Comparison of ENCODE assay signal across 1 cellular context in the genomic region with DNA sequence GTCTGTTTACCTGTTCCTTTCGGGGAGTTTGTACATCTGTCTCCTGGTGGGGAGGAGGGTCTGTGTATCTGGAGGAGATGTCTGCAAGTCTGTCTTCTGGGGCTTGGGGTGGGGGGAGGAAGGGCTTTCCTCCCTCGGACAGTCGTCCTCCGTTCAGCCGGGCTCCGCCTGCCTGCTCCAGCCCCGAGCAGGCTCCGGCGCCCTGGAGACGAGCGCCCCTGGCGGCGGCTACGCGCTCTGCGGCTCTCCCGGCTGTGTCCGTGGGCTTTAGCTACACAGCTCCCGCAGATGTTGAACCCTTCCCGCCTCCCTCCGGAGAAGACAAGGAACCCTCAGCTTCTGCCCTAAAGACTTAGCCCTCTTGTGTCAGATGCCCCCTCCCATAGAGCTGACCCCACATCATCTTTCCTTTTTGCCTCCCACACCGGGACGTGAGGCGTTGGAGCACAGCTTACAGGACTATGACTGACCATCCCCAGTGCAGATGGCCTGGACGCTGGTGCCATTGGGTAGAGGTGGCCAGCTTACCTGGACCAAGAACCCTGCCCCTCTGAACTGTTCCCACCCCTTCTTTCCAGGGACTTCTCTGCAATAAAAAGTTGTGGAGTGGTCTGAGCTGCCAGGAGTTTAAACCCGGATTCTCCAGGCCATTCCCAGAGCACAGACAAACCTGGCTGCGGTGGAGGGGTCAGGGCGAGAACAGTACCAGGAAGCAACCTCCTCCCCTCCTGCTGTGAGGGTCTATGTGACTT.
TF ChIP-seq lines count a peak whose summit lies in the region.

No MANE protein-coding gene starts in this region.

TF ChIP-seq in HEK293, 187 proteins besides CTCF, POLR2A, EP300 and RAD21 (continued from another document):
- TF ChIP-seq, protein P1, sequence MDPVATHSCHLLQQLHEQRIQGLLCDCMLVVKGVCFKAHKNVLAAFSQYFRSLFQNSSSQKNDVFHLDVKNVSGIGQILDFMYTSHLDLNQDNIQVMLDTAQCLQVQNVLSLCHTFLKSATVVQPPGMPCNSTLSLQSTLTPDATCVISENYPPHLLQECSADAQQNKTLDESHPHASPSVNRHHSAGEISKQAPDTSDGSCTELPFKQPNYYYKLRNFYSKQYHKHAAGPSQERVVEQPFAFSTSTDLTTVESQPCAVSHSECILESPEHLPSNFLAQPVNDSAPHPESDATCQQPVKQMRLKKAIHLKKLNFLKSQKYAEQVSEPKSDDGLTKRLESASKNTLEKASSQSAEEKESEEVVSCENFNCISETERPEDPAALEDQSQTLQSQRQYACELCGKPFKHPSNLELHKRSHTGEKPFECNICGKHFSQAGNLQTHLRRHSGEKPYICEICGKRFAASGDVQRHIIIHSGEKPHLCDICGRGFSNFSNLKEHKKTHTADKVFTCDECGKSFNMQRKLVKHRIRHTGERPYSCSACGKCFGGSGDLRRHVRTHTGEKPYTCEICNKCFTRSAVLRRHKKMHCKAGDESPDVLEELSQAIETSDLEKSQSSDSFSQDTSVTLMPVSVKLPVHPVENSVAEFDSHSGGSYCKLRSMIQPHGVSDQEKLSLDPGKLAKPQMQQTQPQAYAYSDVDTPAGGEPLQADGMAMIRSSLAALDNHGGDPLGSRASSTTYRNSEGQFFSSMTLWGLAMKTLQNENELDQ (tag by site-specific recombination; IDR thresholded peaks at IDR 0.05; ENCODE audit: low read depth) = no peak
- no peak for TF ChIP-seq ZNF140 (tag by site-specific recombination; IDR thresholded peaks at IDR 0.05)
- no peak for TF ChIP-seq PRDM1 (tag by site-specific recombination; IDR thresholded peaks at IDR 0.05)
- TF ChIP-seq ZNF211 (tag by site-specific recombination; IDR thresholded peaks at IDR 0.05; ENCODE audit: low read depth) = no peak
- TF ChIP-seq, protein P2, sequence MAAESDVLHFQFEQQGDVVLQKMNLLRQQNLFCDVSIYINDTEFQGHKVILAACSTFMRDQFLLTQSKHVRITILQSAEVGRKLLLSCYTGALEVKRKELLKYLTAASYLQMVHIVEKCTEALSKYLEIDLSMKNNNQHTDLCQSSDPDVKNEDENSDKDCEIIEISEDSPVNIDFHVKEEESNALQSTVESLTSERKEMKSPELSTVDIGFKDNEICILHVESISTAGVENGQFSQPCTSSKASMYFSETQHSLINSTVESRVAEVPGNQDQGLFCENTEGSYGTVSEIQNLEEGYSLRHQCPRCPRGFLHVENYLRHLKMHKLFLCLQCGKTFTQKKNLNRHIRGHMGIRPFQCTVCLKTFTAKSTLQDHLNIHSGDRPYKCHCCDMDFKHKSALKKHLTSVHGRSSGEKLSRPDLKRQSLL (tag by site-specific recombination; IDR thresholded peaks at IDR 0.05) = peak; percentile 78
- TF ChIP-seq, protein P3, sequence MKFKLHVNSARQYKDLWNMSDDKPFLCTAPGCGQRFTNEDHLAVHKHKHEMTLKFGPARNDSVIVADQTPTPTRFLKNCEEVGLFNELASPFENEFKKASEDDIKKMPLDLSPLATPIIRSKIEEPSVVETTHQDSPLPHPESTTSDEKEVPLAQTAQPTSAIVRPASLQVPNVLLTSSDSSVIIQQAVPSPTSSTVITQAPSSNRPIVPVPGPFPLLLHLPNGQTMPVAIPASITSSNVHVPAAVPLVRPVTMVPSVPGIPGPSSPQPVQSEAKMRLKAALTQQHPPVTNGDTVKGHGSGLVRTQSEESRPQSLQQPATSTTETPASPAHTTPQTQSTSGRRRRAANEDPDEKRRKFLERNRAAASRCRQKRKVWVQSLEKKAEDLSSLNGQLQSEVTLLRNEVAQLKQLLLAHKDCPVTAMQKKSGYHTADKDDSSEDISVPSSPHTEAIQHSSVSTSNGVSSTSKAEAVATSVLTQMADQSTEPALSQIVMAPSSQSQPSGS (tag by site-specific recombination; IDR thresholded peaks at IDR 0.05; ENCODE audit: low read depth) = no peak
- no peak for TF ChIP-seq SP2 (tag by site-specific recombination; IDR thresholded peaks at IDR 0.05)
- no peak for TF ChIP-seq ZNF571 (tag by site-specific recombination; IDR thresholded peaks at IDR 0.05)
- no peak for TF ChIP-seq ZBTB20 (tag by site-specific recombination; IDR thresholded peaks at IDR 0.05)
- no peak for TF ChIP-seq ZNF600 (tag by site-specific recombination; IDR thresholded peaks at IDR 0.05)
- no peak for TF ChIP-seq ZNF146 (tag by site-specific recombination; IDR thresholded peaks at IDR 0.05)
- TF ChIP-seq ZNF391 (tag by site-specific recombination; IDR thresholded peaks at IDR 0.05; ENCODE audit: borderline replicate concordance, low read depth) = no peak
- TF ChIP-seq HOXD13 (CRISPR knock-in tag; IDR thresholded peaks at IDR 0.05; ENCODE audit: borderline replicate concordance) = no peak
- no peak for TF ChIP-seq GLI4 (tag by site-specific recombination; IDR thresholded peaks at IDR 0.05)
- TF ChIP-seq ZNF248 (tag by site-specific recombination; IDR thresholded peaks at IDR 0.05) = no peak
- TF ChIP-seq FEZF1 (tag by site-specific recombination; IDR thresholded peaks at IDR 0.05) = no peak
- no peak for TF ChIP-seq KLF9 (tag by site-specific recombination; IDR thresholded peaks at IDR 0.05; ENCODE audit: low read depth)
- TF ChIP-seq ZEB2 (tag by site-specific recombination; IDR thresholded peaks at IDR 0.05) = no peak
- TF ChIP-seq ZNF501 (tag by site-specific recombination; IDR thresholded peaks at IDR 0.05) = no peak
- TF ChIP-seq SCRT1 (tag by site-specific recombination; IDR thresholded peaks at IDR 0.05; ENCODE audit: borderline replicate concordance) = no peak
- no peak for TF ChIP-seq SP7 (tag by site-specific recombination; IDR thresholded peaks at IDR 0.05)
- TF ChIP-seq, protein P4, sequence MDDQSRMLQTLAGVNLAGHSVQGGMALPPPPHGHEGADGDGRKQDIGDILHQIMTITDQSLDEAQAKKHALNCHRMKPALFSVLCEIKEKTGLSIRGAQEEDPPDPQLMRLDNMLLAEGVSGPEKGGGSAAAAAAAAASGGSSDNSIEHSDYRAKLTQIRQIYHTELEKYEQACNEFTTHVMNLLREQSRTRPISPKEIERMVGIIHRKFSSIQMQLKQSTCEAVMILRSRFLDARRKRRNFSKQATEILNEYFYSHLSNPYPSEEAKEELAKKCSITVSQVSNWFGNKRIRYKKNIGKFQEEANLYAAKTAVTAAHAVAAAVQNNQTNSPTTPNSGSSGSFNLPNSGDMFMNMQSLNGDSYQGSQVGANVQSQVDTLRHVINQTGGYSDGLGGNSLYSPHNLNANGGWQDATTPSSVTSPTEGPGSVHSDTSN (CRISPR knock-in tag; IDR thresholded peaks at IDR 0.05) = no peak
- no peak for TF ChIP-seq ZNF561 (tag by site-specific recombination; IDR thresholded peaks at IDR 0.05; ENCODE audit: borderline replicate concordance)
- TF ChIP-seq ZBTB21 (tag by site-specific recombination; IDR thresholded peaks at IDR 0.05) = no peak
- TF ChIP-seq, protein P5, sequence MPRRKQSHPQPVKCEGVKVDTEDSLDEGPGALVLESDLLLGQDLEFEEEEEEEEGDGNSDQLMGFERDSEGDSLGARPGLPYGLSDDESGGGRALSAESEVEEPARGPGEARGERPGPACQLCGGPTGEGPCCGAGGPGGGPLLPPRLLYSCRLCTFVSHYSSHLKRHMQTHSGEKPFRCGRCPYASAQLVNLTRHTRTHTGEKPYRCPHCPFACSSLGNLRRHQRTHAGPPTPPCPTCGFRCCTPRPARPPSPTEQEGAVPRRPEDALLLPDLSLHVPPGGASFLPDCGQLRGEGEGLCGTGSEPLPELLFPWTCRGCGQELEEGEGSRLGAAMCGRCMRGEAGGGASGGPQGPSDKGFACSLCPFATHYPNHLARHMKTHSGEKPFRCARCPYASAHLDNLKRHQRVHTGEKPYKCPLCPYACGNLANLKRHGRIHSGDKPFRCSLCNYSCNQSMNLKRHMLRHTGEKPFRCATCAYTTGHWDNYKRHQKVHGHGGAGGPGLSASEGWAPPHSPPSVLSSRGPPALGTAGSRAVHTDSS (tag by site-specific recombination; IDR thresholded peaks at IDR 0.05) = peak; percentile 36; the same call in 1 of the 2 replicates
- TF ChIP-seq ZNF610 (tag by site-specific recombination; IDR thresholded peaks at IDR 0.05; ENCODE audit: borderline replicate concordance) = no peak
- no peak for TF ChIP-seq ZNF664 (tag by site-specific recombination; IDR thresholded peaks at IDR 0.05)
- TF ChIP-seq, protein P6, sequence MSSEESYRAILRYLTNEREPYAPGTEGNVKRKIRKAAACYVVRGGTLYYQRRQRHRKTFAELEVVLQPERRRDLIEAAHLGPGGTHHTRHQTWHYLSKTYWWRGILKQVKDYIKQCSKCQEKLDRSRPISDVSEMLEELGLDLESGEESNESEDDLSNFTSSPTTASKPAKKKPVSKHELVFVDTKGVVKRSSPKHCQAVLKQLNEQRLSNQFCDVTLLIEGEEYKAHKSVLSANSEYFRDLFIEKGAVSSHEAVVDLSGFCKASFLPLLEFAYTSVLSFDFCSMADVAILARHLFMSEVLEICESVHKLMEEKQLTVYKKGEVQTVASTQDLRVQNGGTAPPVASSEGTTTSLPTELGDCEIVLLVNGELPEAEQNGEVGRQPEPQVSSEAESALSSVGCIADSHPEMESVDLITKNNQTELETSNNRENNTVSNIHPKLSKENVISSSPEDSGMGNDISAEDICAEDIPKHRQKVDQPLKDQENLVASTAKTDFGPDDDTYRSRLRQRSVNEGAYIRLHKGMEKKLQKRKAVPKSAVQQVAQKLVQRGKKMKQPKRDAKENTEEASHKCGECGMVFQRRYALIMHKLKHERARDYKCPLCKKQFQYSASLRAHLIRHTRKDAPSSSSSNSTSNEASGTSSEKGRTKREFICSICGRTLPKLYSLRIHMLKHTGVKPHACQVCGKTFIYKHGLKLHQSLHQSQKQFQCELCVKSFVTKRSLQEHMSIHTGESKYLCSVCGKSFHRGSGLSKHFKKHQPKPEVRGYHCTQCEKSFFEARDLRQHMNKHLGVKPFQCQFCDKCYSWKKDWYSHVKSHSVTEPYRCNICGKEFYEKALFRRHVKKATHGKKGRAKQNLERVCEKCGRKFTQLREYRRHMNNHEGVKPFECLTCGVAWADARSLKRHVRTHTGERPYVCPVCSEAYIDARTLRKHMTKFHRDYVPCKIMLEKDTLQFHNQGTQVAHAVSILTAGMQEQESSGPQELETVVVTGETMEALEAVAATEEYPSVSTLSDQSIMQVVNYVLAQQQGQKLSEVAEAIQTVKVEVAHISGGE (tag by site-specific recombination; conservative IDR thresholded peaks at IDR 0.05; ENCODE audit: low read depth) = no peak
